Comparison of ENCODE assay signal across 18 cellular contexts in genomic region chr5:1881273-1881586, GRCh38. TPM values are rescaled to one million over a fixed set of nuclear protein-coding genes. Genes with fewer than 3 reads are reported as not detected.
DNase-seq lines count a peak whose midpoint lies in the region; ATAC-seq, FAIRE-seq and TF ChIP-seq lines count a peak whose summit lies in the region.
"Had no signal": no experiment of that assay in that cellular context is flagged by ENCODE, and none has a peak within 500 bp of the region (broad histone marks: within the 10 kb centered on the region; RNA-seq: fewer than 3 reads in every experiment).

No MANE protein-coding gene starts in this region.

- peak in 1 of 2 experiments; percentile 6; a peak in 1 of 6 replicates for ATAC-seq in A549
- peak; percentile 1; the same call in 2 of the 3 replicates for ATAC-seq in GM23338
- no peak for ATAC-seq in left ventricle myocardium superior
- ATAC-seq in HG02885 (IDR thresholded peaks at IDR 0.05; ENCODE audit: poor library complexity, unreplicated experiment): no peak
- ATAC-seq: activated naive CD4-positive, alpha-beta T cell treated with anti-CD3 and anti-CD28 coated beads, Interleukin-2, amount 50 U/mL, for 72 hours; heart left ventricle; lower lobe of right lung; natural killer cell treated with Interleukin-12 subunit alpha and Interleukin-12 subunit beta and Interleukin-15 and Interleukin-18, amount 100 ng/mL, for 72 hours had no signal

- no peak for TF ChIP-seq POLR2A in A549 (IDR thresholded peaks at IDR 0.05; ENCODE audit: low read length)

- no peak overlapping the region for H3K27ac ChIP-seq in A549
- H3K27ac ChIP-seq in GM23338 (ENCODE audit: low read depth): no peak overlapping the region
- no peak overlapping the region for H3K27ac ChIP-seq in hepatocyte
- H3K27ac ChIP-seq: lower lobe of right lung, upper lobe of left lung had no signal

- H3K4me3 Mint-ChIP-seq in GM23338: peak overlapping the region; percentile 67
- H3K4me3 Mint-ChIP-seq: activated B cell treated with CpG ODN at 0.5 μM for 24 hours; central memory CD8-positive, alpha-beta T cell; natural killer cell treated with Interleukin-12 subunit alpha and Interleukin-12 subunit beta and Interleukin-15 and Interleukin-18, amount 100 ng/mL, for 72 hours had no signal

- no peaks in the 10 kb centered on the region for H3K36me3 ChIP-seq in GM23338 (ENCODE audit: insufficient read depth)
- H3K36me3 ChIP-seq in hepatocyte (replicated peaks; ENCODE audit: insufficient read depth, low read depth): no peaks in the 10 kb centered on the region
- H3K36me3 ChIP-seq: lower lobe of right lung, upper lobe of left lung had no signal

- no peak for TF ChIP-seq EP300 in A549 (IDR thresholded peaks at IDR 0.05)

- CTCF ChIA-PET in A549 (lab: Yijun Ruan, JAX): no interaction called here

- H3K9me3 ChIP-seq in A549 (no peaks in the 10 kb centered on the region), hepatocyte (ENCODE audit: low read depth) (no peaks in the 10 kb centered on the region)
- H3K9me3 ChIP-seq: heart left ventricle, lower lobe of right lung, upper lobe of left lung had no signal

- H3K4me1 Mint-ChIP-seq in GM23338: peaks cover 31% of the 10 kb centered on the region

- no peak for TF ChIP-seq CTCF in A549 (IDR thresholded peaks at IDR 0.05)
- TF ChIP-seq CTCF in GM23338 (conservative IDR thresholded peaks at IDR 0.05; ENCODE audit: low read depth in 2 of 2): no peak
- no peak for TF ChIP-seq CTCF in hepatocyte (IDR thresholded peaks at IDR 0.05; ENCODE audit: poor library complexity)

- H3K9me3 Mint-ChIP-seq in GM23338: peaks cover 7% of the 10 kb centered on the region; the same call in 2 of the 3 replicates
- H3K9me3 Mint-ChIP-seq: activated B cell treated with CpG ODN at 0.5 μM for 24 hours; activated naive CD4-positive, alpha-beta T cell treated with anti-CD3 and anti-CD28 coated beads, Interleukin-2, amount 50 U/mL, for 72 hours; central memory CD8-positive, alpha-beta T cell; natural killer cell treated with Interleukin-12 subunit alpha and Interleukin-12 subunit beta and Interleukin-15 and Interleukin-18, amount 100 ng/mL, for 72 hours had no signal

- TF ChIP-seq RAD21 in A549 (conservative IDR thresholded peaks at IDR 0.05 in 1 of 2, IDR thresholded peaks at IDR 0.05 in 1 of 2): no peak

- 49% methylated on average over 4 of the region's 7 CpGs for WGBS in A549 (ENCODE audit: missing lambda C conversion rate)
- WGBS in hepatocyte (ENCODE audit: low lambda C conversion rate, missing lambda C conversion rate): 0% methylated on average over 2 of the region's 7 CpGs

- peaks cover 100% of the 10 kb centered on the region for H3K27me3 ChIP-seq in GM23338 (ENCODE audit: insufficient read depth)
- peaks cover 98% of the 10 kb centered on the region for H3K27me3 ChIP-seq in hepatocyte

- intact Hi-C loops in left ventricle myocardium superior (cut with micrococcal nuclease): loop anchor here (5.0 kb wide), 1 partner anchor 66 kb away; no protein-coding TSS in a partner anchor

- DNase-seq in A549 (ENCODE audit: low read depth in 1 of 2, low spot score in 1 of 2): peak; percentile 55 to 62
- DNase-seq in GM23338 (ENCODE audit: low spot score): no peak
- peak; percentile 18 for DNase-seq in RCC 7860 (ENCODE audit: low spot score)
- DNase-seq in hepatocyte (ENCODE audit: low spot score): peak; percentile 28
- DNase-seq in HuH-7.5 (ENCODE audit: low spot score): no peak
- DNase-seq in left ventricle myocardium superior: no peak
- DNase-seq in NCI-H128 (lab: John Stamatoyannopoulos, UW; ENCODE audit: unreplicated experiment): no peak
- DNase-seq: activated B cell treated with CpG ODN at 0.5 μM for 24 hours, KBM-7, NCI-H1930 had no signal

- H3K9me2 ChIP-seq in GM23338 (ENCODE audit: insufficient read depth): no peaks in the 10 kb centered on the region
- no peaks in the 10 kb centered on the region for H3K9me2 ChIP-seq in hepatocyte (replicated peaks; ENCODE audit: insufficient read depth)

- H3K27me3 Mint-ChIP-seq in GM23338 (ENCODE audit: insufficient read depth, low read depth, poor library complexity): peaks cover 90% of the 10 kb centered on the region

- POLR2A ChIA-PET in A549 (lab: Yijun Ruan, JAX): no interaction called here

- H2AFZ ChIP-seq in GM23338: peak overlapping the region; percentile 86
- no peak overlapping the region for H2AFZ ChIP-seq in hepatocyte

- H3K4me1 ChIP-seq in A549 (peaks cover 11% of the 10 kb centered on the region; the same call in 2 of the 3 replicates), GM23338 (ENCODE audit: insufficient read depth) (peaks cover 37% of the 10 kb centered on the region), hepatocyte (ENCODE audit: insufficient read depth) (peaks cover 19% of the 10 kb centered on the region)

- H3K4me2 ChIP-seq in A549 (no peak overlapping the region; the same call in 2 of the 3 replicates), GM23338 (peak overlapping the region; percentile 86), hepatocyte (no peak overlapping the region)

- no peak overlapping the region for H3K27ac Mint-ChIP-seq in GM23338
- H3K27ac Mint-ChIP-seq: activated B cell treated with CpG ODN at 0.5 μM for 24 hours; activated naive CD4-positive, alpha-beta T cell treated with anti-CD3 and anti-CD28 coated beads, Interleukin-2, amount 50 U/mL, for 72 hours; natural killer cell treated with Interleukin-12 subunit alpha and Interleukin-12 subunit beta and Interleukin-15 and Interleukin-18, amount 100 ng/mL, for 72 hours had no signal

- peaks cover 6% of the 10 kb centered on the region; the same call in 1 of the 2 replicates for H3F3A ChIP-seq in GM23338 (replicated peaks; ENCODE audit: low read depth)

- peaks cover 3% of the 10 kb centered on the region; the same call in 1 of the 3 replicates for H3K36me3 Mint-ChIP-seq in GM23338 (ENCODE audit: low read depth)
- H3K36me3 Mint-ChIP-seq: natural killer cell treated with Interleukin-12 subunit alpha and Interleukin-12 subunit beta and Interleukin-15 and Interleukin-18, amount 100 ng/mL, for 72 hours had no signal

- H4K20me1 ChIP-seq in GM23338 (replicated peaks; ENCODE audit: insufficient read depth): peaks cover 6% of the 10 kb centered on the region; the same call in 1 of the 2 replicates
- H4K20me1 ChIP-seq in hepatocyte (ENCODE audit: insufficient read depth, poor library complexity, severe bottlenecking): peaks cover 2% of the 10 kb centered on the region

- H3K79me2 ChIP-seq in GM23338 (replicated peaks; ENCODE audit: insufficient read depth) (no peaks in the 10 kb centered on the region), hepatocyte (no peaks in the 10 kb centered on the region)

- no peak overlapping the region for H3K4me3 ChIP-seq in A549
- peak overlapping the region; percentile 59 for H3K4me3 ChIP-seq in GM23338
- H3K4me3 ChIP-seq in hepatocyte: no peak overlapping the region
- H3K4me3 ChIP-seq: heart left ventricle, lower lobe of right lung, upper lobe of left lung had no signal

- FAIRE-seq in A549 (lab: Jason Lieb, UNC) (no peak), RCC 7860 (lab: Jason Lieb, UNC) (no peak)
- FAIRE-seq: GM12891 had no signal

TF ChIP-seq in A549, 52 proteins besides CTCF, POLR2A, EP300 and RAD21:
- TF ChIP-seq ZC3H11A (IDR thresholded peaks at IDR 0.05) (no peak), HOXB13 (CRISPR knock-in tag; IDR thresholded peaks at IDR 0.05; ENCODE audit: low read depth) (no peak), MYC (IDR thresholded peaks at IDR 0.05; ENCODE audit: borderline replicate concordance, low read length) (no peak), HEYL (CRISPR knock-in tag; IDR thresholded peaks at IDR 0.05) (no peak), ATOH8 (CRISPR knock-in tag; IDR thresholded peaks at IDR 0.05; ENCODE audit: low read depth) (no peak)

TF ChIP-seq in GM23338, 12 proteins besides CTCF, POLR2A, EP300 and RAD21:
- TF ChIP-seq EZH2phosphoT487 (IDR thresholded peaks at IDR 0.05; ENCODE audit: unreplicated experiment) (no peak), POLR2AphosphoS5 (IDR thresholded peaks at IDR 0.05; ENCODE audit: low read depth) (peak; percentile 40; the same call in 1 of the 2 replicates)

RNA-seq across cellular contexts. Expression of gene IRX4, which starts 1.5 kb away (rescaled TPM):
- polyA plus RNA-seq in A549 (2011; rRNA removed) (0.04 and 0.05 TPM in 2 replicates), A549 (2017; fragmentation: RNase III; extraction: RNeasy Plus Mini Kit Qiagen cat#74134 plus additional on column Dnase treatment) (0.05 to 0.06 TPM in 2 of 3 replicates, not detected in the other), GM23338 (2016; fragmentation: Nextera tagmentation; extraction: Ambion mirVana) (0.70 and 0.82 TPM in 2 replicates), hepatocyte (not detected in 2 replicates)
- 0.05 and 0.06 TPM in 2 replicates for polyA plus RNA-seq in A549 (2012; cell fraction: cytosol; rRNA removed)
- polyA plus RNA-seq in A549 (2012; cell fraction: nucleus; rRNA removed): 0.20 and 0.26 TPM in 2 replicates
- polyA minus RNA-seq in A549 (2011; rRNA and poly(A)+ RNA removed): not detected in 2 replicates
- 1.7 and 2.8 TPM in 2 replicates for total RNA-seq in GM23338 (2014; rRNA removed; shearing (Covaris generic))
- total RNA-seq in hepatocyte (not detected in 2 replicates), left ventricle myocardium superior (19.6 TPM)
- total RNA-seq: activated B cell treated with CpG ODN at 0.5 μM for 24 hours; activated naive CD4-positive, alpha-beta T cell treated with anti-CD3 and anti-CD28 coated beads, Interleukin-2, amount 50 U/mL, for 72 hours; lower lobe of right lung; natural killer cell treated with Interleukin-12 subunit alpha and Interleukin-12 subunit beta and Interleukin-15 and Interleukin-18, amount 100 ng/mL, for 72 hours had no signal

Comparison
In these comparisons a context has a peak if more than half of its experiments do, and no peak if none do; other contexts are left out.
1. DNase-seq: peak in A549 (2 of 2), RCC 7860 (single experiment) and hepatocyte (single experiment); none in GM23338 (single experiment), HuH-7.5 (single experiment), left ventricle myocardium superior (single experiment) and NCI-H128 (single experiment).